Comparison of ENCODE assay signal across 16 cellular contexts in the genomic region with DNA sequence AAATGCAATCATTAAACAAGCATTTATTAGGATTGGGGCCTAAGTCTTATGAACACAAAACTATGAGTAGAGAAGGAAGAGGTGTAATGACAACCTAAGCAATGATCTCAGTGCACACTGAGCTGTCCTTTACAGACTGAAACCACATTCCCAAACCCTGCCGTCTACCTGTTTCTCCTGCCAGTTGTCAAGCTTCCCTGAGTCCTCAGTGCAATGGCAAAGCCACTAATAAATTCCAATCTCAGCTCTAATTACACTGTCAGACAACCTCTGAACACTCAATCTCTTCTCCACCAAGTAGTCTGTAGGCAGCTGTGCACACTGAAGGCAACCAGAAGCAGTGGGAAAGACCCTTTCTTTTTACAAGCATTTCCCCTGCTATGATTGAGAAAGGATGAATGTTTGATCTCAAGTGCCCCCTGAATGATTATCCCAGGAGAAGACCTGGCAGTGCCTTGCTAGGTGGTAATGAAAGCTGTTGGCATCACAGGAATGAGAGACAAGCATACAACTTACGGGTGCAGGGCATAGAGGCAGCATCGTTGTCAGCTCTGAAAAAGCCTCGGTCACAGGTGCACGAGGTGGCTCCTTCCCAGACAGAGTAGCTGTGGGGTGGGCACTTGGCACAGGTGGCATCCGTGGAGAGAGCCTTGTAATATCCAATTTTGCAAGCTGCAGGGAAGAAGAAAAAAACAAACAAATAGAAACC.
A peak's percentile ranks its signal among the peaks of the same experiment; 100 is the strongest.
DNase-seq lines count a peak whose midpoint lies in the region; ATAC-seq and TF ChIP-seq lines count a peak whose summit lies in the region.
"Had no signal": no experiment of that assay in that cellular context is flagged by ENCODE, and none has a peak within 500 bp of the region (broad histone marks: within the 10 kb centered on the region; RNA-seq: fewer than 3 reads in every experiment).

No MANE protein-coding gene starts in this region.

- peaks cover 34% of the 10 kb centered on the region for H3K79me2 ChIP-seq in neural cell (replicated peaks; ENCODE audit: insufficient read depth, low read length)

- no peaks in the 10 kb centered on the region for H3K9me2 ChIP-seq in neural cell (ENCODE audit: insufficient read depth, low read length)

- peak; percentile 26 for TF ChIP-seq EP300 in neural cell (conservative IDR thresholded peaks at IDR 0.05; ENCODE audit: poor library complexity, severe bottlenecking)

- whole genome bisulfite sequencing in right cardiac atrium = 61% methylated on average over 6 of the region's 6 CpGs

- TF ChIP-seq CTCF in neural cell (IDR thresholded peaks at IDR 0.05; ENCODE audit: poor library complexity, severe bottlenecking) (no peak), upper lobe of right lung (IDR thresholded peaks at IDR 0.05) (no peak)

- H3K4me1 ChIP-seq in right cardiac atrium (ENCODE audit: control insufficient read depth, insufficient read depth, low read length) (peaks cover 3% of the 10 kb centered on the region), upper lobe of right lung (no peaks in the 10 kb centered on the region)

- H4K20me1 ChIP-seq in neural cell (ENCODE audit: insufficient read depth) = no peaks in the 10 kb centered on the region

- H3K4me2 ChIP-seq in neural cell (ENCODE audit: low read length) = no peak overlapping the region

- H3K27ac ChIP-seq in right cardiac atrium (ENCODE audit: low read length) (peak overlapping the region; percentile 32), neural cell (ENCODE audit: low read length) (peak overlapping the region; percentile 23), upper lobe of right lung (peak overlapping the region; percentile 49)
- H3K27ac ChIP-seq: foreskin keratinocyte, HL-60 had no signal

- H3K36me3 ChIP-seq in neural cell (ENCODE audit: insufficient read depth, low read length) (no peaks in the 10 kb centered on the region), upper lobe of right lung (no peaks in the 10 kb centered on the region)

- no peaks in the 10 kb centered on the region for H3K9me3 ChIP-seq in right cardiac atrium (ENCODE audit: control insufficient read depth, low read length)
- no peaks in the 10 kb centered on the region for H3K9me3 ChIP-seq in neural cell (ENCODE audit: low read length)
- H3K9me3 ChIP-seq in upper lobe of right lung = no peaks in the 10 kb centered on the region

- intact Hi-C loops in right cardiac atrium (cut with DNase I) (no loop called here), Right ventricle myocardium inferior (cut with DNase I) (no loop called here), upper lobe of right lung (cut with DNase I) (no loop called here)

- no peaks in the 10 kb centered on the region for H3F3A ChIP-seq in neural cell (ENCODE audit: insufficient read depth, low read length, poor library complexity, severe bottlenecking)

- TF ChIP-seq RAD21 in neural cell (conservative IDR thresholded peaks at IDR 0.05) = no peak

- DNase-seq in right cardiac atrium (no peak), Right ventricle myocardium inferior (ENCODE audit: missing footprints) (no peak), glomerular visceral epithelial cell (ENCODE audit: extremely low spot score) (peak; percentile 37), upper lobe of right lung (no peak), CD1c-positive myeloid dendritic cell (ENCODE audit: extremely low spot score) (no peak), HK-2 (ENCODE audit: unreplicated experiment) (no peak)
- DNase-seq: activated CD4-positive, alpha-beta T cell treated with anti-CD3 and anti-CD28 coated beads, Interleukin-2, amount 50 U/mL, for 1 hour; CD8-positive, alpha-beta T cell; foreskin keratinocyte; NCI-H187 treated with DMSO at 0.1 percent for 48 hours; small intestine; stimulated activated CD4-positive, alpha-beta T cell treated with anti-CD3 and anti-CD28 coated beads, Interleukin-4, amount 100 ng/mL, for 1 hour had no signal

- no peak overlapping the region for H2AFZ ChIP-seq in neural cell (ENCODE audit: low read depth, low read length)

- H3K27me3 ChIP-seq in right cardiac atrium (ENCODE audit: control insufficient read depth, insufficient read depth) = no peaks in the 10 kb centered on the region
- no peaks in the 10 kb centered on the region for H3K27me3 ChIP-seq in neural cell (ENCODE audit: insufficient read depth, low read depth, low read length)
- H3K27me3 ChIP-seq in upper lobe of right lung = no peaks in the 10 kb centered on the region
- H3K27me3 ChIP-seq: foreskin keratinocyte had no signal

- H3K9ac ChIP-seq in neural cell (ENCODE audit: low read length) = no peak overlapping the region

- ATAC-seq in right cardiac atrium = peak in 1 of 2 donors; percentile 29
- no peak for ATAC-seq in Right ventricle myocardium inferior
- peak; percentile 62 for ATAC-seq in upper lobe of right lung
- no peak for ATAC-seq in GM18868 (IDR thresholded peaks at IDR 0.05; ENCODE audit: unreplicated experiment)
- ATAC-seq: foreskin keratinocyte, left lobe of liver had no signal

- H3K4me3 ChIP-seq in right cardiac atrium (ENCODE audit: low read length) (no peak overlapping the region), neural cell (ENCODE audit: low read length) (peak overlapping the region; percentile 25), upper lobe of right lung (peak overlapping the region; percentile 25)

TF ChIP-seq in neural cell, 6 proteins besides CTCF, POLR2A, EP300 and RAD21:
- TF ChIP-seq, protein P1, sequence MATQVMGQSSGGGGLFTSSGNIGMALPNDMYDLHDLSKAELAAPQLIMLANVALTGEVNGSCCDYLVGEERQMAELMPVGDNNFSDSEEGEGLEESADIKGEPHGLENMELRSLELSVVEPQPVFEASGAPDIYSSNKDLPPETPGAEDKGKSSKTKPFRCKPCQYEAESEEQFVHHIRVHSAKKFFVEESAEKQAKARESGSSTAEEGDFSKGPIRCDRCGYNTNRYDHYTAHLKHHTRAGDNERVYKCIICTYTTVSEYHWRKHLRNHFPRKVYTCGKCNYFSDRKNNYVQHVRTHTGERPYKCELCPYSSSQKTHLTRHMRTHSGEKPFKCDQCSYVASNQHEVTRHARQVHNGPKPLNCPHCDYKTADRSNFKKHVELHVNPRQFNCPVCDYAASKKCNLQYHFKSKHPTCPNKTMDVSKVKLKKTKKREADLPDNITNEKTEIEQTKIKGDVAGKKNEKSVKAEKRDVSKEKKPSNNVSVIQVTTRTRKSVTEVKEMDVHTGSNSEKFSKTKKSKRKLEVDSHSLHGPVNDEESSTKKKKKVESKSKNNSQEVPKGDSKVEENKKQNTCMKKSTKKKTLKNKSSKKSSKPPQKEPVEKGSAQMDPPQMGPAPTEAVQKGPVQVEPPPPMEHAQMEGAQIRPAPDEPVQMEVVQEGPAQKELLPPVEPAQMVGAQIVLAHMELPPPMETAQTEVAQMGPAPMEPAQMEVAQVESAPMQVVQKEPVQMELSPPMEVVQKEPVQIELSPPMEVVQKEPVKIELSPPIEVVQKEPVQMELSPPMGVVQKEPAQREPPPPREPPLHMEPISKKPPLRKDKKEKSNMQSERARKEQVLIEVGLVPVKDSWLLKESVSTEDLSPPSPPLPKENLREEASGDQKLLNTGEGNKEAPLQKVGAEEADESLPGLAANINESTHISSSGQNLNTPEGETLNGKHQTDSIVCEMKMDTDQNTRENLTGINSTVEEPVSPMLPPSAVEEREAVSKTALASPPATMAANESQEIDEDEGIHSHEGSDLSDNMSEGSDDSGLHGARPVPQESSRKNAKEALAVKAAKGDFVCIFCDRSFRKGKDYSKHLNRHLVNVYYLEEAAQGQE (IDR thresholded peaks at IDR 0.05; ENCODE audit: borderline replicate concordance) = peak; percentile 40
- TF ChIP-seq EZH2 (IDR thresholded peaks at IDR 0.05; ENCODE audit: borderline replicate concordance, insufficient read depth, low read length, poor library complexity, severe bottlenecking) = no peak
- no peak for TF ChIP-seq MXI1 (conservative IDR thresholded peaks at IDR 0.05; ENCODE audit: poor library complexity, severe bottlenecking)
